ENCODE assay signal across 14 cellular contexts in the genomic region with DNA sequence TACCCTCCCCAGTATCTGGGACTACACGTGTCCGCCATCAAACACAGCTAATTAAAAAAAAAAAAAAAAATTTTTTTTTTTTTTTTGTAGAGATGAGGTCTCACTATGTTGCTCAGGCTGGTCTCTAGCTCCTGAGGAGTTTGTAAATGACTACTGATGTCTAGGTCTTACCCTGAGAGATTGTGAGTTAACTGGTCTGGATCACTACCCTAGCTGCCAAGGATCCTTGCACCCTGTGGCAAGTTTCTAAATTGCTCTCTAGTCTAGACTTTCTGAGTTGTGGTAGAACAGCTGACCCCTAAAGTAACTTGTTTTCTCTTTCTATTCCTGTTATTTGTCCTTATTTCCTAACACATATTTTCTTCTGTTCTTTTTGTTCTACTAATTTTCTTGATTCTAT.
"Had no signal": no experiment of that assay in that cellular context is flagged by ENCODE, and none has a peak within 500 bp of the region (broad histone marks: within the 10 kb centered on the region; RNA-seq: fewer than 3 reads in every experiment).

No MANE protein-coding gene starts in this region.

- DNase-seq: activated B cell treated with CpG ODN at 0.5 μM for 24 hours; activated gamma-delta T cell treated with Interleukin-2 at 50 U/mL for 16 hours; activated T-cell treated with anti-CD3 and anti-CD28 coated beads, Interleukin-2, amount 50 U/mL, for 4 hours; dermis blood vessel endothelial cell; effector memory CD8-positive, alpha-beta T cell; foreskin keratinocyte; glutamatergic neuron; left ventricle myocardium superior; naive thymus-derived CD8-positive, alpha-beta T cell; pancreas; stimulated activated naive B cell treated with anti-CD40 and anti-IgM and Interleukin-4, amounts not matched to agents 10 μg/mL and 1 μg/mL and 100 μg/mL, for 72 hours; tibial artery; uterus had no signal

- H3K36me3 ChIP-seq: uterus had no signal

- H3K4me3 Mint-ChIP-seq: activated B cell treated with CpG ODN at 0.5 μM for 24 hours; activated T-cell treated with anti-CD3 and anti-CD28 coated beads, Interleukin-2, amount 50 U/mL, for 4 hours; effector memory CD8-positive, alpha-beta T cell; memory B cell; naive thymus-derived CD8-positive, alpha-beta T cell; stimulated activated naive B cell treated with anti-CD40 and anti-IgM and Interleukin-4, amounts not matched to agents 10 μg/mL and 1 μg/mL and 100 μg/mL, for 72 hours had no signal

- H3K27me3 Mint-ChIP-seq: activated B cell treated with CpG ODN at 0.5 μM for 24 hours; effector memory CD8-positive, alpha-beta T cell; memory B cell; naive thymus-derived CD8-positive, alpha-beta T cell; stimulated activated naive B cell treated with anti-CD40 and anti-IgM and Interleukin-4, amounts not matched to agents 10 μg/mL and 1 μg/mL and 100 μg/mL, for 72 hours had no signal

- H3K4me3 ChIP-seq: pancreas, tibial artery, uterus had no signal

- H3K9me3 Mint-ChIP-seq: activated B cell treated with CpG ODN at 0.5 μM for 24 hours; activated T-cell treated with anti-CD3 and anti-CD28 coated beads, Interleukin-2, amount 50 U/mL, for 4 hours; effector memory CD8-positive, alpha-beta T cell; memory B cell; naive thymus-derived CD8-positive, alpha-beta T cell; stimulated activated naive B cell treated with anti-CD40 and anti-IgM and Interleukin-4, amounts not matched to agents 10 μg/mL and 1 μg/mL and 100 μg/mL, for 72 hours had no signal

- H3K27ac Mint-ChIP-seq: activated B cell treated with CpG ODN at 0.5 μM for 24 hours; memory B cell; stimulated activated naive B cell treated with anti-CD40 and anti-IgM and Interleukin-4, amounts not matched to agents 10 μg/mL and 1 μg/mL and 100 μg/mL, for 72 hours had no signal

- H3K4me1 Mint-ChIP-seq: activated B cell treated with CpG ODN at 0.5 μM for 24 hours; memory B cell; naive thymus-derived CD8-positive, alpha-beta T cell had no signal

- H3K27ac ChIP-seq: foreskin keratinocyte, pancreas, tibial artery, uterus had no signal

- H3K27me3 ChIP-seq: foreskin keratinocyte, pancreas, tibial artery, uterus had no signal

- H3K4me1 ChIP-seq: tibial artery, uterus had no signal

- H3K9me3 ChIP-seq: pancreas, tibial artery, uterus had no signal

- ATAC-seq: effector memory CD8-positive, alpha-beta T cell; foreskin keratinocyte; left ventricle myocardium superior; naive thymus-derived CD8-positive, alpha-beta T cell; pancreas had no signal
